In genomic region chr7:50674896-50675835, GRCh38 we compare ENCODE assay signal across 19 cellular contexts.
A peak's percentile ranks its signal among the peaks of the same experiment; 100 is the strongest.
DNase-seq lines count a peak whose midpoint lies in the region; ATAC-seq, FAIRE-seq and TF ChIP-seq lines count a peak whose summit lies in the region.
"Had no signal": no experiment of that assay in that cellular context is flagged by ENCODE, and none has a peak within 500 bp of the region (broad histone marks: within the 10 kb centered on the region; RNA-seq: fewer than 3 reads in every experiment).

No MANE protein-coding gene starts in this region.

- H3K4me1 ChIP-seq in muscle layer of colon (ENCODE audit: insufficient read depth, low read length) (peaks cover 52% of the 10 kb centered on the region), kidney (ENCODE audit: control insufficient read depth in 1 of 2, insufficient read depth in 1 of 2, low read depth in 1 of 2, low read length in 2 of 2) (peaks cover 29 to 34% of the 10 kb centered on the region in 2 donors)

- no peak for TF ChIP-seq CTCF in kidney (IDR thresholded peaks at IDR 0.05; ENCODE audit: borderline replicate concordance, extremely low read depth, insufficient read depth)

- peak overlapping the region; percentile 26 for H3K27ac Mint-ChIP-seq in central memory CD8-positive, alpha-beta T cell (ENCODE audit: low read depth)
- peak overlapping the region; percentile 54 for H3K27ac Mint-ChIP-seq in stimulated activated effector memory CD8-positive, alpha-beta T cell treated with anti-CD3 and anti-CD28 coated beads, Interleukin-12 subunit alpha, Interleukin-12 subunit beta, amount 100 ng/mL, for 72 hours

- H3K27me3 Mint-ChIP-seq in central memory CD8-positive, alpha-beta T cell = peaks cover 5% of the 10 kb centered on the region

- CTCF ChIA-PET in HEK293T (lab: Yijun Ruan, JAX) = no interaction called here

- no peaks in the 10 kb centered on the region for H3K9me3 ChIP-seq in muscle layer of colon (ENCODE audit: low read length)
- no peaks in the 10 kb centered on the region for H3K9me3 ChIP-seq in kidney (ENCODE audit: control insufficient read depth in 1 of 2, low read length in 2 of 2)

- peaks cover 6% of the 10 kb centered on the region for H3K36me3 ChIP-seq in H7 (replicated peaks; ENCODE audit: control insufficient read depth, insufficient read depth, low read length)
- peaks cover 17% of the 10 kb centered on the region for H3K36me3 ChIP-seq in muscle layer of colon (ENCODE audit: insufficient read depth, low read length)
- peaks cover 6 to 8% of the 10 kb centered on the region in 2 donors for H3K36me3 ChIP-seq in kidney (ENCODE audit: control insufficient read depth in 1 of 2, insufficient read depth in 2 of 2, low read length in 2 of 2)

- ATAC-seq in central memory CD8-positive, alpha-beta T cell (replicated peaks; ENCODE audit: extremely low read depth, poor library complexity, severe bottlenecking) = no peak
- ATAC-seq in stimulated activated effector memory CD8-positive, alpha-beta T cell treated with anti-CD3 and anti-CD28 coated beads, Interleukin-12 subunit alpha, Interleukin-12 subunit beta, amount 100 ng/mL, for 72 hours = no peak

- no peaks in the 10 kb centered on the region for H3K36me3 Mint-ChIP-seq in central memory CD8-positive, alpha-beta T cell (ENCODE audit: insufficient read depth)
- H3K36me3 Mint-ChIP-seq in stimulated activated effector memory CD8-positive, alpha-beta T cell treated with anti-CD3 and anti-CD28 coated beads, Interleukin-12 subunit alpha, Interleukin-12 subunit beta, amount 100 ng/mL, for 72 hours = no peaks in the 10 kb centered on the region

- POLR2A ChIA-PET in HEK293T (lab: Yijun Ruan, JAX) = no interaction called here

- H3K27me3 ChIP-seq in H7 (ENCODE audit: control insufficient read depth, insufficient read depth, low read length) (no peaks in the 10 kb centered on the region), muscle layer of colon (ENCODE audit: control insufficient read depth in 1 of 2, insufficient read depth in 2 of 2, low read length in 2 of 2) (no peaks in the 10 kb centered on the region)

- H3K9ac ChIP-seq in muscle layer of colon (ENCODE audit: low read length) = no peak overlapping the region
- no peak overlapping the region for H3K9ac ChIP-seq in kidney (ENCODE audit: low read length in 2 of 2)
- H3K9ac ChIP-seq: GM23248 had no signal

- no peak overlapping the region for H3K4me3 Mint-ChIP-seq in central memory CD8-positive, alpha-beta T cell
- H3K4me3 Mint-ChIP-seq in stimulated activated effector memory CD8-positive, alpha-beta T cell treated with anti-CD3 and anti-CD28 coated beads, Interleukin-12 subunit alpha, Interleukin-12 subunit beta, amount 100 ng/mL, for 72 hours = no peak overlapping the region
- H3K4me3 Mint-ChIP-seq: CD14-positive monocyte had no signal

- H3K4me3 ChIP-seq in H7 (ENCODE audit: insufficient read depth, low read depth, low read length) = no peak overlapping the region
- no peak overlapping the region for H3K4me3 ChIP-seq in muscle layer of colon (ENCODE audit: low read depth in 1 of 2, low read length in 2 of 2)
- no peak overlapping the region for H3K4me3 ChIP-seq in kidney (ENCODE audit: low read length in 2 of 2)
- H3K4me3 ChIP-seq: GM23248 had no signal

- H3K27ac ChIP-seq in muscle layer of colon (ENCODE audit: low read depth, low read length) = peak overlapping the region; percentile 65
- H3K27ac ChIP-seq in kidney (ENCODE audit: low read depth in 2 of 2, low read length in 2 of 2) = peak overlapping the region in 1 of 2 donors; percentile 10
- H3K27ac ChIP-seq: GM23248 had no signal

- intact Hi-C loops in kidney (cut with DNase I) = no loop called here

- H3K4me1 Mint-ChIP-seq in central memory CD8-positive, alpha-beta T cell = peaks cover 6% of the 10 kb centered on the region
- H3K4me1 Mint-ChIP-seq in stimulated activated effector memory CD8-positive, alpha-beta T cell treated with anti-CD3 and anti-CD28 coated beads, Interleukin-12 subunit alpha, Interleukin-12 subunit beta, amount 100 ng/mL, for 72 hours = no peaks in the 10 kb centered on the region

- DNase-seq in H7 (peak; percentile 10), epidermal melanocyte (ENCODE audit: insufficient read length, low spot score) (no peak), HEK293T (ENCODE audit: extremely low spot score) (no peak), NCI-H1105 treated with DMSO at 0.1 percent for 48 hours (lab: John Stamatoyannopoulos, UW) (no peak), kidney (no peak)
- DNase-seq in central memory CD8-positive, alpha-beta T cell (ENCODE audit: low spot score in 2 of 2) = no peak
- DNase-seq in stimulated activated effector memory CD8-positive, alpha-beta T cell treated with anti-CD3 and anti-CD28 coated beads, Interleukin-12 subunit alpha, Interleukin-12 subunit beta, amount 100 ng/mL, for 72 hours (ENCODE audit: low spot score in 2 of 2) = no peak
- DNase-seq: COR-L47, DMS53, GM23248, IMR-90, Kasumi-1, NCI-H1417 treated with DMSO at 0.1 percent for 48 hours, NCI-H2029, NCI-H510A treated with DMSO at 0.1 percent for 48 hours, SHP77 treated with DMSO at 0.1 percent for 48 hours had no signal

- H3K9me3 Mint-ChIP-seq in central memory CD8-positive, alpha-beta T cell = no peaks in the 10 kb centered on the region
- no peaks in the 10 kb centered on the region for H3K9me3 Mint-ChIP-seq in stimulated activated effector memory CD8-positive, alpha-beta T cell treated with anti-CD3 and anti-CD28 coated beads, Interleukin-12 subunit alpha, Interleukin-12 subunit beta, amount 100 ng/mL, for 72 hours
- H3K9me3 Mint-ChIP-seq: CD14-positive monocyte had no signal

- FAIRE-seq in kidney (lab: Jason Lieb, UNC) = no peak
- FAIRE-seq: GM12892 had no signal

TF ChIP-seq in HEK293T, 16 proteins besides CTCF, POLR2A, EP300 and RAD21:
- TF ChIP-seq SP1 (IDR thresholded peaks at IDR 0.05) (no peak), LEF1 (IDR thresholded peaks at IDR 0.05; ENCODE audit: borderline replicate concordance) (no peak), FOXM1 (IDR thresholded peaks at IDR 0.05; ENCODE audit: borderline replicate concordance) (no peak), ELF4 (IDR thresholded peaks at IDR 0.05) (no peak), HDGF (IDR thresholded peaks at IDR 0.05; ENCODE audit: borderline replicate concordance) (no peak), PKNOX1 (IDR thresholded peaks at IDR 0.05) (no peak), ARNT (IDR thresholded peaks at IDR 0.05) (no peak)
